14 cellular contexts compared by ENCODE assay signal in the genomic region with DNA sequence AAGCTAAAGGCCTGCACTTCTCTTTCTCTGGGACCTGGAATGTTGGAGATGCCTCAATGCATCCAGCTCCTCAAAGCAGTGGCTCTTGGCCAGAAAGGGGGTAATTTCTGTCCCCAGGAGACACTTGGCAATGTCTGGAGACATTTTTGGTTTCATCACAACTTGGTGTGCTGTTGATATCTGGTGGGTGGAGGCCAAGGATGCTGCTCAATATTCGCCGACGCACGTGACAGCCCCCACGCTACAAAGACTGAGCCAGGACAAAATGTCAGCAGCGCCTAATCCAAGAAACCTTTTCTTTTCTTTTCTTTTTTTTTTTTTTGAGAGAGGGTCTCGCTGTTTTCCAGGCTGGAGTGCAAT.
"Had no signal": no experiment of that assay in that cellular context is flagged by ENCODE, and none has a peak within 500 bp of the region (broad histone marks: within the 10 kb centered on the region; RNA-seq: fewer than 3 reads in every experiment).

No MANE protein-coding gene starts in this region.

- H3K4me3 ChIP-seq: lung, suprapubic skin had no signal

- H3K27ac ChIP-seq: suprapubic skin had no signal

- H3K4me3 Mint-ChIP-seq: activated T-helper 17 cell treated with anti-CD3 and anti-CD28 coated beads, Interleukin-2, amount 50 U/mL, for 72 hours; stimulated activated naive CD8-positive, alpha-beta T cell treated with anti-CD3 and anti-CD28 coated beads, Interleukin-15, Interleukin-2, amounts not matched to agents 100 ng/mL and 50 ng/mL, for 24 hours; type B pancreatic cell had no signal

- DNase-seq: activated CD4-positive, alpha-beta T cell treated with anti-CD3 and anti-CD28 coated beads for 1 hour; activated CD4-positive, alpha-beta T cell treated with anti-CD3 and anti-CD28 coated beads, Interleukin-2, amount 50 U/mL, for 4 hours; activated naive CD4-positive, alpha-beta T cell treated with Interleukin-2 at 50 U/mL for 16 hours; activated T-cell treated with anti-CD3 and anti-CD28 coated beads for 4 hours; foreskin fibroblast; glutamatergic neuron; midbrain; retina; small intestine had no signal

- H3K27me3 Mint-ChIP-seq: type B pancreatic cell had no signal

- H3K27ac Mint-ChIP-seq: activated T-helper 17 cell treated with anti-CD3 and anti-CD28 coated beads, Interleukin-2, amount 50 U/mL, for 72 hours; stimulated activated naive CD8-positive, alpha-beta T cell treated with anti-CD3 and anti-CD28 coated beads, Interleukin-15, Interleukin-2, amounts not matched to agents 100 ng/mL and 50 ng/mL, for 24 hours; type B pancreatic cell had no signal

- H3K27me3 ChIP-seq: suprapubic skin had no signal

- ATAC-seq: activated T-helper 17 cell treated with anti-CD3 and anti-CD28 coated beads, Interleukin-2, amount 50 U/mL, for 72 hours had no signal

- H3K9me3 ChIP-seq: suprapubic skin had no signal

- H3K4me1 Mint-ChIP-seq: activated T-helper 17 cell treated with anti-CD3 and anti-CD28 coated beads, Interleukin-2, amount 50 U/mL, for 72 hours had no signal

- H3K9me3 Mint-ChIP-seq: activated T-helper 17 cell treated with anti-CD3 and anti-CD28 coated beads, Interleukin-2, amount 50 U/mL, for 72 hours; stimulated activated naive CD8-positive, alpha-beta T cell treated with anti-CD3 and anti-CD28 coated beads, Interleukin-15, Interleukin-2, amounts not matched to agents 100 ng/mL and 50 ng/mL, for 24 hours; type B pancreatic cell had no signal
